16 cellular contexts compared by ENCODE assay signal in genomic region chr6:3545156-3545555, GRCh38.
"Had no signal": no experiment of that assay in that cellular context is flagged by ENCODE, and none has a peak within 500 bp of the region (broad histone marks: within the 10 kb centered on the region; RNA-seq: fewer than 3 reads in every experiment).

No MANE protein-coding gene starts in this region.

- ATAC-seq: left colon; left ventricle myocardium superior; naive thymus-derived CD8-positive, alpha-beta T cell had no signal

- H3K27ac Mint-ChIP-seq: endodermal cell; naive thymus-derived CD8-positive, alpha-beta T cell; type B pancreatic cell had no signal

- DNase-seq: dermis blood vessel endothelial cell; effector CD4-positive, alpha-beta T cell; endodermal cell; foreskin melanocyte; head of caudate nucleus; hippocampal formation; left colon; left ventricle myocardium superior; mesendoderm; naive thymus-derived CD8-positive, alpha-beta T cell; posterior cingulate gyrus; small intestine; stimulated activated CD4-positive, alpha-beta T cell treated with anti-CD3 and anti-CD28 coated beads, Interleukin-2, amount 100 ng/mL, for 48 hours; stimulated activated naive CD4-positive, alpha-beta T cell treated with Interleukin-2 at 50 U/mL for 16 hours had no signal

- H3K9me3 Mint-ChIP-seq: endodermal cell had no signal

- H3K36me3 Mint-ChIP-seq: naive thymus-derived CD8-positive, alpha-beta T cell had no signal

- H3K27me3 Mint-ChIP-seq: type B pancreatic cell had no signal

- H3K4me1 Mint-ChIP-seq: naive thymus-derived CD8-positive, alpha-beta T cell had no signal

- H3K27ac ChIP-seq: neutrophil had no signal

- H3K4me3 Mint-ChIP-seq: endodermal cell; naive thymus-derived CD8-positive, alpha-beta T cell; type B pancreatic cell had no signal

- H3K36me3 ChIP-seq: neutrophil had no signal
